1 cellular context compared by ENCODE assay signal in the genomic region with DNA sequence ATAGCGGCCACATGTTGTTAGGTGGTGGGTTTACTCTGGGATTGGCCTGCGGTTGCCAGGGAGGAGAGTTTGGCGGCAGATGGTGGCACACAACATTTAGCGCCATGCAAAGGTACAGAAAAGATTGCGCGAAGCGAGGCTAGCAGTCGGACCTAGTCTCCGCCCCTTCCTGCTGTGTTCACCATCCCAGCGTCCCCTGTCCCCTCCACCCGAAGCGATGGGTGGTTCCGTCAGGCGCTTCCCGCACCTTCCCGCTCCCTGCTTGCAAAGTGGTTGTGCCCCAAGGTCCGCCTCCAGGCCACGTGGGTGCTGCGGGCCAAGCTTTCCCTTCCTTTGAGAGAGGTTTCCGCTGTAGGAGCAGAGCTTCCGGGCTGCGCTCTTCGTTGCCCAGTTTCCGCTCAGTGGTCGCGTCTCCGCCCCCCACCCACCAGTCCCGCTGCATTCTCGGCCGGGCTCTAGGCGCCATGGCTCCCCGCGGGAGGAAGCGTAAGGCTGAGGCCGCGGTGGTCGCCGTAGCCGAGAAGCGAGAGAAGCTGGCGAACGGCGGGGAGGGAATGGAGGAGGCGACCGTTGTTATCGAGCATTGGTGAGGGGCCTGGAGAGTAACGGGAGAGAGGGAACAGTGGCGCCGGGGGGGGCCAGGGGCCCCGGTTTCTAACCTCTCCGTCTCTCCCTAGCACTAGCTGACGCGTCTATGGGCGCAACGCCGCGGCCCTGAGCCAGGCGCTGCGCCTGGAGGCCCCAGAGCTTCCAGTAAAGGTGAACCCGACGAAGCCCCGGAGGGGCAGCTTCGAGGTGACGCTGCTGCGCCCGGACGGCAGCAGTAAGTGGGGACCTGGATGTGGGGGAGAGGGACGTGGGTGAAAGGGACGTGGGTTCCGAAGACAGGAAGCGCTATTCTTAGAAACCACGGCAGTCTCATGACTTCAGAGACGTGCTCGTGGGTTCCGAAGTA.
TF ChIP-seq lines count a peak whose summit lies in the region.

A gene with protein sequence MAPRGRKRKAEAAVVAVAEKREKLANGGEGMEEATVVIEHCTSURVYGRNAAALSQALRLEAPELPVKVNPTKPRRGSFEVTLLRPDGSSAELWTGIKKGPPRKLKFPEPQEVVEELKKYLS (plus strand): TSS at position 360 of the 955 bp plus-strand sequence. CDS start 105 bp downstream, at position 465.

TF ChIP-seq in K562, 482 proteins besides CTCF, POLR2A, EP300 and RAD21 (continued from another document and continues in another):
- TF ChIP-seq, protein P1, sequence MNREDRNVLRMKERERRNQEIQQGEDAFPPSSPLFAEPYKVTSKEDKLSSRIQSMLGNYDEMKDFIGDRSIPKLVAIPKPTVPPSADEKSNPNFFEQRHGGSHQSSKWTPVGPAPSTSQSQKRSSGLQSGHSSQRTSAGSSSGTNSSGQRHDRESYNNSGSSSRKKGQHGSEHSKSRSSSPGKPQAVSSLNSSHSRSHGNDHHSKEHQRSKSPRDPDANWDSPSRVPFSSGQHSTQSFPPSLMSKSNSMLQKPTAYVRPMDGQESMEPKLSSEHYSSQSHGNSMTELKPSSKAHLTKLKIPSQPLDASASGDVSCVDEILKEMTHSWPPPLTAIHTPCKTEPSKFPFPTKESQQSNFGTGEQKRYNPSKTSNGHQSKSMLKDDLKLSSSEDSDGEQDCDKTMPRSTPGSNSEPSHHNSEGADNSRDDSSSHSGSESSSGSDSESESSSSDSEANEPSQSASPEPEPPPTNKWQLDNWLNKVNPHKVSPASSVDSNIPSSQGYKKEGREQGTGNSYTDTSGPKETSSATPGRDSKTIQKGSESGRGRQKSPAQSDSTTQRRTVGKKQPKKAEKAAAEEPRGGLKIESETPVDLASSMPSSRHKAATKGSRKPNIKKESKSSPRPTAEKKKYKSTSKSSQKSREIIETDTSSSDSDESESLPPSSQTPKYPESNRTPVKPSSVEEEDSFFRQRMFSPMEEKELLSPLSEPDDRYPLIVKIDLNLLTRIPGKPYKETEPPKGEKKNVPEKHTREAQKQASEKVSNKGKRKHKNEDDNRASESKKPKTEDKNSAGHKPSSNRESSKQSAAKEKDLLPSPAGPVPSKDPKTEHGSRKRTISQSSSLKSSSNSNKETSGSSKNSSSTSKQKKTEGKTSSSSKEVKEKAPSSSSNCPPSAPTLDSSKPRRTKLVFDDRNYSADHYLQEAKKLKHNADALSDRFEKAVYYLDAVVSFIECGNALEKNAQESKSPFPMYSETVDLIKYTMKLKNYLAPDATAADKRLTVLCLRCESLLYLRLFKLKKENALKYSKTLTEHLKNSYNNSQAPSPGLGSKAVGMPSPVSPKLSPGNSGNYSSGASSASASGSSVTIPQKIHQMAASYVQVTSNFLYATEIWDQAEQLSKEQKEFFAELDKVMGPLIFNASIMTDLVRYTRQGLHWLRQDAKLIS (CRISPR knock-in tag; IDR thresholded peaks at IDR 0.05), result peak; percentile 62; the same call in 1 of the 2 replicates
- TF ChIP-seq ZNF551 (CRISPR knock-in tag; IDR thresholded peaks at IDR 0.05), result no peak; the same call in 1 of the 2 replicates
- peak; percentile 82 for TF ChIP-seq SMAD1 (IDR thresholded peaks at IDR 0.05; ENCODE audit: low read depth, low read length, partially characterized antibody)
- TF ChIP-seq TCF7L2 (IDR thresholded peaks at IDR 0.05; ENCODE audit: low read depth, low read length), result peak; percentile 86
- no peak for TF ChIP-seq MEIS2 (IDR thresholded peaks at IDR 0.05; ENCODE audit: partially characterized antibody)
- peak; percentile 57 for TF ChIP-seq TAF7 (tag; IDR thresholded peaks at IDR 0.05)
- TF ChIP-seq NEUROD1 (IDR thresholded peaks at IDR 0.05; ENCODE audit: borderline replicate concordance, low read depth, low read length, partially characterized antibody), result peak; percentile 95
- TF ChIP-seq, protein P2, sequence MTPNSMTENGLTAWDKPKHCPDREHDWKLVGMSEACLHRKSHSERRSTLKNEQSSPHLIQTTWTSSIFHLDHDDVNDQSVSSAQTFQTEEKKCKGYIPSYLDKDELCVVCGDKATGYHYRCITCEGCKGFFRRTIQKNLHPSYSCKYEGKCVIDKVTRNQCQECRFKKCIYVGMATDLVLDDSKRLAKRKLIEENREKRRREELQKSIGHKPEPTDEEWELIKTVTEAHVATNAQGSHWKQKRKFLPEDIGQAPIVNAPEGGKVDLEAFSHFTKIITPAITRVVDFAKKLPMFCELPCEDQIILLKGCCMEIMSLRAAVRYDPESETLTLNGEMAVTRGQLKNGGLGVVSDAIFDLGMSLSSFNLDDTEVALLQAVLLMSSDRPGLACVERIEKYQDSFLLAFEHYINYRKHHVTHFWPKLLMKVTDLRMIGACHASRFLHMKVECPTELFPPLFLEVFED (CRISPR knock-in tag; conservative IDR thresholded peaks at IDR 0.05), result 0 out of 2 replicates have a peak, but pooled peaks have one; percentile 3
- peak; percentile 24; the same call in 1 of the 2 replicates for TF ChIP-seq KLF10 (CRISPR knock-in tag; IDR thresholded peaks at IDR 0.05)
- TF ChIP-seq ZNF695 (CRISPR knock-in tag; IDR thresholded peaks at IDR 0.05), result no peak
- peak; percentile 50 for TF ChIP-seq CEBPB (tag; IDR thresholded peaks at IDR 0.05)
- TF ChIP-seq PTRF (tag; IDR thresholded peaks at IDR 0.05), result no peak
- TF ChIP-seq GTF2F1 (IDR thresholded peaks at IDR 0.05; ENCODE audit: low read depth, low read length), result peak; percentile 73; the same call in 1 of the 2 replicates
- TF ChIP-seq XRCC4 (IDR thresholded peaks at IDR 0.05; ENCODE audit: extremely low read depth, insufficient read depth, insufficient read length), result no peak
- TF ChIP-seq HOXB6 (CRISPR knock-in tag; IDR thresholded peaks at IDR 0.05; ENCODE audit: borderline replicate concordance), result peak; percentile 84; the same call in 1 of the 2 replicates
- TF ChIP-seq ZBTB8A (IDR thresholded peaks at IDR 0.05; ENCODE audit: partially characterized antibody), result no peak
- peak; percentile 63 to 76; a peak in 2 of 4 replicates for TF ChIP-seq ARNT (IDR thresholded peaks at IDR 0.05)
- TF ChIP-seq, protein P3, sequence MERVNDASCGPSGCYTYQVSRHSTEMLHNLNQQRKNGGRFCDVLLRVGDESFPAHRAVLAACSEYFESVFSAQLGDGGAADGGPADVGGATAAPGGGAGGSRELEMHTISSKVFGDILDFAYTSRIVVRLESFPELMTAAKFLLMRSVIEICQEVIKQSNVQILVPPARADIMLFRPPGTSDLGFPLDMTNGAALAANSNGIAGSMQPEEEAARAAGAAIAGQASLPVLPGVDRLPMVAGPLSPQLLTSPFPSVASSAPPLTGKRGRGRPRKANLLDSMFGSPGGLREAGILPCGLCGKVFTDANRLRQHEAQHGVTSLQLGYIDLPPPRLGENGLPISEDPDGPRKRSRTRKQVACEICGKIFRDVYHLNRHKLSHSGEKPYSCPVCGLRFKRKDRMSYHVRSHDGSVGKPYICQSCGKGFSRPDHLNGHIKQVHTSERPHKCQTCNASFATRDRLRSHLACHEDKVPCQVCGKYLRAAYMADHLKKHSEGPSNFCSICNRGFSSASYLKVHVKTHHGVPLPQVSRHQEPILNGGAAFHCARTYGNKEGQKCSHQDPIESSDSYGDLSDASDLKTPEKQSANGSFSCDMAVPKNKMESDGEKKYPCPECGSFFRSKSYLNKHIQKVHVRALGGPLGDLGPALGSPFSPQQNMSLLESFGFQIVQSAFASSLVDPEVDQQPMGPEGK (CRISPR knock-in tag; IDR thresholded peaks at IDR 0.05; ENCODE audit: borderline replicate concordance), result no peak
- TF ChIP-seq, protein P4, sequence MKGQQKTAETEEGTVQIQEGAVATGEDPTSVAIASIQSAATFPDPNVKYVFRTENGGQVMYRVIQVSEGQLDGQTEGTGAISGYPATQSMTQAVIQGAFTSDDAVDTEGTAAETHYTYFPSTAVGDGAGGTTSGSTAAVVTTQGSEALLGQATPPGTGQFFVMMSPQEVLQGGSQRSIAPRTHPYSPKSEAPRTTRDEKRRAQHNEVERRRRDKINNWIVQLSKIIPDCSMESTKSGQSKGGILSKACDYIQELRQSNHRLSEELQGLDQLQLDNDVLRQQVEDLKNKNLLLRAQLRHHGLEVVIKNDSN (CRISPR knock-in tag; IDR thresholded peaks at IDR 0.05), result peak; percentile 97
- TF ChIP-seq RFX7 (CRISPR knock-in tag; IDR thresholded peaks at IDR 0.05), result no peak
- no peak for TF ChIP-seq NFATC3 (IDR thresholded peaks at IDR 0.05)
- TF ChIP-seq, protein P5, sequence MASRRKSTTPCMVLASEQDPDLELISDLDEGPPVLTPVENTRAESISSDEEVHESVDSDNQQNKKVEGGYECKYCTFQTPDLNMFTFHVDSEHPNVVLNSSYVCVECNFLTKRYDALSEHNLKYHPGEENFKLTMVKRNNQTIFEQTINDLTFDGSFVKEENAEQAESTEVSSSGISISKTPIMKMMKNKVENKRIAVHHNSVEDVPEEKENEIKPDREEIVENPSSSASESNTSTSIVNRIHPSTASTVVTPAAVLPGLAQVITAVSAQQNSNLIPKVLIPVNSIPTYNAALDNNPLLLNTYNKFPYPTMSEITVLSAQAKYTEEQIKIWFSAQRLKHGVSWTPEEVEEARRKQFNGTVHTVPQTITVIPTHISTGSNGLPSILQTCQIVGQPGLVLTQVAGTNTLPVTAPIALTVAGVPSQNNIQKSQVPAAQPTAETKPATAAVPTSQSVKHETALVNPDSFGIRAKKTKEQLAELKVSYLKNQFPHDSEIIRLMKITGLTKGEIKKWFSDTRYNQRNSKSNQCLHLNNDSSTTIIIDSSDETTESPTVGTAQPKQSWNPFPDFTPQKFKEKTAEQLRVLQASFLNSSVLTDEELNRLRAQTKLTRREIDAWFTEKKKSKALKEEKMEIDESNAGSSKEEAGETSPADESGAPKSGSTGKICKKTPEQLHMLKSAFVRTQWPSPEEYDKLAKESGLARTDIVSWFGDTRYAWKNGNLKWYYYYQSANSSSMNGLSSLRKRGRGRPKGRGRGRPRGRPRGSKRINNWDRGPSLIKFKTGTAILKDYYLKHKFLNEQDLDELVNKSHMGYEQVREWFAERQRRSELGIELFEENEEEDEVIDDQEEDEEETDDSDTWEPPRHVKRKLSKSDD (conservative IDR thresholded peaks at IDR 0.05; ENCODE audit: low read length), result peak; percentile 72; the same call in 1 of the 2 replicates
- TF ChIP-seq NFE2 (IDR thresholded peaks at IDR 0.05; ENCODE audit: low read depth), result peak; percentile 46; the same call in 1 of the 2 replicates
- TF ChIP-seq HMG20B (CRISPR knock-in tag; IDR thresholded peaks at IDR 0.05), result no peak
- no peak for TF ChIP-seq ADNP (tag; IDR thresholded peaks at IDR 0.05)
- peak; percentile 89 to 90; a peak in 3 of 4 replicates for TF ChIP-seq SIN3A (IDR thresholded peaks at IDR 0.05; ENCODE audit: borderline replicate concordance in 2 of 2, control insufficient read depth in 1 of 2, low read depth in 2 of 2, low read length in 2 of 2)
- no peak; the same call in none of the 2 replicates for TF ChIP-seq FOXP1 (CRISPR knock-in tag; IDR thresholded peaks at IDR 0.05)
- TF ChIP-seq PHB2 (IDR thresholded peaks at IDR 0.05; ENCODE audit: low read depth), result no peak
- TF ChIP-seq FOXM1 (IDR thresholded peaks at IDR 0.05; ENCODE audit: low read depth), result peak; percentile 52; the same call in 1 of the 2 replicates
- TF ChIP-seq FOXM1 (CRISPR knock-in tag; IDR thresholded peaks at IDR 0.05; ENCODE audit: low read depth), result peak; percentile 97; the same call in 1 of the 2 replicates
- TF ChIP-seq BRCA1 (IDR thresholded peaks at IDR 0.05), result no peak
- no peak for TF ChIP-seq BRCA1 (CRISPR knock-in tag; IDR thresholded peaks at IDR 0.05)
- TF ChIP-seq STAT5B (CRISPR knock-in tag; IDR thresholded peaks at IDR 0.05), result no peak
- no peak for TF ChIP-seq MECOM (CRISPR knock-in tag; IDR thresholded peaks at IDR 0.05)
- TF ChIP-seq ZNF584 (CRISPR knock-in tag; IDR thresholded peaks at IDR 0.05; ENCODE audit: low read depth), result no peak
- TF ChIP-seq ZNF165 (CRISPR knock-in tag; IDR thresholded peaks at IDR 0.05; ENCODE audit: borderline replicate concordance), result no peak
- no peak for TF ChIP-seq ZNF79 (CRISPR knock-in tag; IDR thresholded peaks at IDR 0.05; ENCODE audit: low read depth)
- TF ChIP-seq ELF1 (tag; IDR thresholded peaks at IDR 0.05), result peak; percentile 85
- TF ChIP-seq, protein P6, sequence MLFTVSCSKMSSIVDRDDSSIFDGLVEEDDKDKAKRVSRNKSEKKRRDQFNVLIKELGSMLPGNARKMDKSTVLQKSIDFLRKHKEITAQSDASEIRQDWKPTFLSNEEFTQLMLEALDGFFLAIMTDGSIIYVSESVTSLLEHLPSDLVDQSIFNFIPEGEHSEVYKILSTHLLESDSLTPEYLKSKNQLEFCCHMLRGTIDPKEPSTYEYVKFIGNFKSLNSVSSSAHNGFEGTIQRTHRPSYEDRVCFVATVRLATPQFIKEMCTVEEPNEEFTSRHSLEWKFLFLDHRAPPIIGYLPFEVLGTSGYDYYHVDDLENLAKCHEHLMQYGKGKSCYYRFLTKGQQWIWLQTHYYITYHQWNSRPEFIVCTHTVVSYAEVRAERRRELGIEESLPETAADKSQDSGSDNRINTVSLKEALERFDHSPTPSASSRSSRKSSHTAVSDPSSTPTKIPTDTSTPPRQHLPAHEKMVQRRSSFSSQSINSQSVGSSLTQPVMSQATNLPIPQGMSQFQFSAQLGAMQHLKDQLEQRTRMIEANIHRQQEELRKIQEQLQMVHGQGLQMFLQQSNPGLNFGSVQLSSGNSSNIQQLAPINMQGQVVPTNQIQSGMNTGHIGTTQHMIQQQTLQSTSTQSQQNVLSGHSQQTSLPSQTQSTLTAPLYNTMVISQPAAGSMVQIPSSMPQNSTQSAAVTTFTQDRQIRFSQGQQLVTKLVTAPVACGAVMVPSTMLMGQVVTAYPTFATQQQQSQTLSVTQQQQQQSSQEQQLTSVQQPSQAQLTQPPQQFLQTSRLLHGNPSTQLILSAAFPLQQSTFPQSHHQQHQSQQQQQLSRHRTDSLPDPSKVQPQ (CRISPR knock-in tag; IDR thresholded peaks at IDR 0.05; ENCODE audit: borderline replicate concordance), result no peak
- peak; percentile 16; the same call in 1 of the 2 replicates for TF ChIP-seq GATAD2A (IDR thresholded peaks at IDR 0.05)
- TF ChIP-seq ZNF224 (CRISPR knock-in tag; IDR thresholded peaks at IDR 0.05), result peak; percentile 51; the same call in 1 of the 2 replicates
- no peak for TF ChIP-seq PCBP2 (IDR thresholded peaks at IDR 0.05; ENCODE audit: low read depth, low read length, poor library complexity, severe bottlenecking)
- TF ChIP-seq ZC3H8 (IDR thresholded peaks at IDR 0.05), result no peak
- TF ChIP-seq ZFP30 (CRISPR knock-in tag; IDR thresholded peaks at IDR 0.05; ENCODE audit: borderline replicate concordance), result no peak
- TF ChIP-seq, protein P7, sequence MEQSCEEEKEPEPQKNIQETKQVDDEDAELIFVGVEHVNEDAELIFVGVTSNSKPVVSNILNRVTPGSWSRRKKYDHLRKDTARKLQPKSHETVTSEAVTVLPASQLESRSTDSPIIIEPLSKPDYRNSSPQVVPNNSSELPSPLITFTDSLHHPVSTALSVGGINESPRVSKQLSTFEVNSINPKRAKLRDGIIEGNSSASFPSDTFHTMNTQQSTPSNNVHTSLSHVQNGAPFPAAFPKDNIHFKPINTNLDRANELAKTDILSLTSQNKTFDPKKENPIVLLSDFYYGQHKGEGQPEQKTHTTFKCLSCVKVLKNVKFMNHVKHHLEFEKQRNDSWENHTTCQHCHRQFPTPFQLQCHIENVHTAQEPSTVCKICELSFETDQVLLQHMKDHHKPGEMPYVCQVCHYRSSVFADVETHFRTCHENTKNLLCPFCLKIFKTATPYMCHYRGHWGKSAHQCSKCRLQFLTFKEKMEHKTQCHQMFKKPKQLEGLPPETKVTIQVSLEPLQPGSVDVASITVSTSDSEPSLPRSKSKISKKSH (CRISPR knock-in tag; IDR thresholded peaks at IDR 0.05), result no peak
- TF ChIP-seq MYNN (IDR thresholded peaks at IDR 0.05), result peak; percentile 95
- TF ChIP-seq MYNN (CRISPR knock-in tag; IDR thresholded peaks at IDR 0.05), result no peak
- TF ChIP-seq DMBX1 (CRISPR knock-in tag; IDR thresholded peaks at IDR 0.05; ENCODE audit: borderline replicate concordance), result no peak
- peak; percentile 64 to 72; a peak in 2 of 4 replicates for TF ChIP-seq TBL1XR1 (IDR thresholded peaks at IDR 0.05; ENCODE audit: low read length in 2 of 2)
- TF ChIP-seq SMARCB1 (IDR thresholded peaks at IDR 0.05; ENCODE audit: insufficient read length, low read depth), result no peak
